Comparison of ENCODE assay signal across 19 cellular contexts in the genomic region with DNA sequence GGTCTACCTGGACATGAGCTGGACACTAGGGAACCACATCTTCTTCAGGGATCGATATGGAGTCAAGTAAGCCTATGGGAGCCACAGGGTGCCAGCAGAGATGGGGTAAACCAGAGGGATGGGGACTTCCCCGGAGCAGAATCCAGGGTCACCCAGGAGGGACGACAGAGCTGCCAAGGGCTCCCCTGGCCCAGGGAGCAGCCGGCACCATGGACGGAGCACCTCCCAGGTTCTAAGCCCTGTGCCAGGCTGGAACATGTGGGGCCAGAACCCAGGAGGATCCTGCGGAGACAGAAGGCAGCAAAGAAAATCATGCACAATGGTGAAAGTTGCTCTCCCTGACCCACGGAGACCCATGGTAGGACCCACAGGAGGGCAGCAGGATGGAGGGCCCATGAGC. TPM values are rescaled to one million over a fixed set of nuclear protein-coding genes. Genes with fewer than 3 reads are reported as not detected.
DNase-seq lines count a peak whose midpoint lies in the region; ATAC-seq and TF ChIP-seq lines count a peak whose summit lies in the region.
"Had no signal": no experiment of that assay in that cellular context is flagged by ENCODE, and none has a peak within 500 bp of the region (broad histone marks: within the 10 kb centered on the region; RNA-seq: fewer than 3 reads in every experiment).

No MANE protein-coding gene starts in this region.

- H3K27ac ChIP-seq in left ventricle myocardium inferior (replicated peaks) (no peak overlapping the region), upper lobe of right lung (no peak overlapping the region)
- no peak overlapping the region for H3K27ac ChIP-seq in CD4-positive, alpha-beta memory T cell (ENCODE audit: low read depth, low read length)
- H3K27ac ChIP-seq: 22Rv1, A549, BLaER1 had no signal

- H3K36me3 ChIP-seq in left ventricle myocardium inferior (no peaks in the 10 kb centered on the region), upper lobe of right lung (no peaks in the 10 kb centered on the region)
- no peaks in the 10 kb centered on the region for H3K36me3 ChIP-seq in CD4-positive, alpha-beta memory T cell (ENCODE audit: insufficient read depth, low read length)
- H3K36me3 ChIP-seq: BE2C, BLaER1 had no signal

- H3K27me3 Mint-ChIP-seq in CD4-positive, alpha-beta memory T cell, result no peaks in the 10 kb centered on the region
- H3K27me3 Mint-ChIP-seq: CD4-positive, CD25-positive, alpha-beta regulatory T cell had no signal

- H3K27ac Mint-ChIP-seq in CD4-positive, alpha-beta memory T cell, result peak overlapping the region in 1 of 7 donors; percentile 29
- H3K27ac Mint-ChIP-seq: CD4-positive, CD25-positive, alpha-beta regulatory T cell; CD8-positive, alpha-beta T cell had no signal

- POLR2A ChIA-PET in CD4-positive, alpha-beta memory T cell (lab: Charles Lee; ENCODE audit: partially characterized antibody), result no interaction called here

- CTCF ChIA-PET in CD4-positive, alpha-beta memory T cell (lab: Charles Lee; ENCODE audit: partially characterized antibody), result interaction anchor here (1.0 kb wide), 1 partner anchor 180 kb away, joined by 4 read pairs; no protein-coding TSS in a partner anchor

- H3K4me3 Mint-ChIP-seq in CD4-positive, alpha-beta memory T cell, result no peak overlapping the region
- H3K4me3 Mint-ChIP-seq: CD14-positive monocyte; CD4-positive, CD25-positive, alpha-beta regulatory T cell; CD8-positive, alpha-beta T cell had no signal

- H3K27me3 ChIP-seq in left ventricle myocardium inferior (ENCODE audit: low read depth) (no peaks in the 10 kb centered on the region), upper lobe of right lung (no peaks in the 10 kb centered on the region)
- no peaks in the 10 kb centered on the region for H3K27me3 ChIP-seq in CD4-positive, alpha-beta memory T cell (ENCODE audit: insufficient read depth, low read length)
- H3K27me3 ChIP-seq: BE2C, BLaER1 had no signal

- H3K4me3 ChIP-seq in left ventricle myocardium inferior (no peak overlapping the region), upper lobe of right lung (no peak overlapping the region)
- no peak overlapping the region for H3K4me3 ChIP-seq in CD4-positive, alpha-beta memory T cell (ENCODE audit: low read length in 2 of 2)
- H3K4me3 ChIP-seq: A549, BLaER1 had no signal

- H3K4me1 Mint-ChIP-seq in CD4-positive, alpha-beta memory T cell, result no peaks in the 10 kb centered on the region
- H3K4me1 Mint-ChIP-seq: CD14-positive monocyte; CD4-positive, CD25-positive, alpha-beta regulatory T cell had no signal

- no peak for ATAC-seq in upper lobe of right lung
- ATAC-seq: A549; CD8-positive, alpha-beta T cell had no signal

- peaks cover 5% of the 10 kb centered on the region for H3K9me3 ChIP-seq in left ventricle myocardium inferior (replicated peaks)
- no peaks in the 10 kb centered on the region for H3K9me3 ChIP-seq in upper lobe of right lung
- H3K9me3 ChIP-seq in CD4-positive, alpha-beta memory T cell (ENCODE audit: control insufficient read depth in 1 of 2, low read length in 2 of 2), result no peaks in the 10 kb centered on the region
- H3K9me3 ChIP-seq: A549, BE2C, BLaER1, Caco-2 had no signal

- peak; percentile 59 for DNase-seq in cardiac septum (ENCODE audit: low spot score)
- no peak for DNase-seq in left ventricle myocardium inferior
- DNase-seq in posterior vena cava (ENCODE audit: low spot score), result peak; percentile 32
- peak; percentile 28 for DNase-seq in upper lobe of right lung
- DNase-seq in cortex of kidney (lab: John Stamatoyannopoulos, UW), result no peak
- DNase-seq in CD4-positive, alpha-beta memory T cell, result no peak
- DNase-seq in AML-193 (lab: John Stamatoyannopoulos, UW), result no peak
- DNase-seq: BE2C; C1 segment of cervical spinal cord; Caco-2; Calu3; CD4-positive, CD25-positive, alpha-beta regulatory T cell; CD8-positive, alpha-beta T cell; DMS79 treated with DMSO at 0.1 percent for 48 hours; GF-D8 had no signal

- H3K4me1 ChIP-seq in left ventricle myocardium inferior (no peaks in the 10 kb centered on the region), upper lobe of right lung (no peaks in the 10 kb centered on the region)
- H3K4me1 ChIP-seq in CD4-positive, alpha-beta memory T cell (ENCODE audit: insufficient read depth, low read length), result no peaks in the 10 kb centered on the region
- H3K4me1 ChIP-seq: A549, BE2C, Caco-2 had no signal

- TF ChIP-seq CTCF in left ventricle myocardium inferior (IDR thresholded peaks at IDR 0.05; ENCODE audit: borderline replicate concordance) (no peak), upper lobe of right lung (IDR thresholded peaks at IDR 0.05) (no peak)

- H3K36me3 Mint-ChIP-seq in CD4-positive, alpha-beta memory T cell, result no peaks in the 10 kb centered on the region
- H3K36me3 Mint-ChIP-seq: CD14-positive monocyte; CD4-positive, CD25-positive, alpha-beta regulatory T cell; CD8-positive, alpha-beta T cell had no signal

- H3K9me3 Mint-ChIP-seq in CD4-positive, alpha-beta memory T cell, result peaks cover 0 to 1% (median 0%) of the 10 kb centered on the region in 8 donors
- H3K9me3 Mint-ChIP-seq: CD4-positive, CD25-positive, alpha-beta regulatory T cell; CD8-positive, alpha-beta T cell had no signal

- intact Hi-C loops in cardiac septum (cut with DNase I), result no loop called here
- intact Hi-C loops in left ventricle myocardium inferior (cut with micrococcal nuclease), result no loop called here
- intact Hi-C loops in posterior vena cava (cut with DNase I), result no loop called here
- intact Hi-C loops in upper lobe of right lung (cut with DNase I), result no loop called here
- intact Hi-C loops in CD4-positive, alpha-beta memory T cell (cut with micrococcal nuclease), result no loop called here

RNA-seq across cellular contexts. Expression of gene KSR1, which starts 33.6 kb away (rescaled TPM):
- total RNA-seq in cardiac septum, result 13.6 TPM
- 9.5 TPM for total RNA-seq in left ventricle myocardium inferior
- total RNA-seq in posterior vena cava, result 10 to 100 TPM; 30.3 to 35.5 TPM
- 52.5 TPM for total RNA-seq in upper lobe of right lung
- 10 to 100 TPM; 33.2 to 40.0 TPM for total RNA-seq in CD4-positive, alpha-beta memory T cell
- polyA plus RNA-seq in CD4-positive, alpha-beta memory T cell, result 1 to 10 TPM in 1 of 2 donors, under 1 TPM in 1; 0.77 to 4.1 TPM

Comparison
In these comparisons a context has a peak if more than half of its experiments do, and no peak if none do; other contexts are left out.
1. DNase-seq: peak in cardiac septum (single experiment), posterior vena cava (single experiment) and upper lobe of right lung (single experiment); none in left ventricle myocardium inferior (single experiment), cortex of kidney (single experiment), CD4-positive, alpha-beta memory T cell (0 of 5) and AML-193 (0 of 2).